ENCODE assay signal across 8 cellular contexts in genomic region chr6:12150812-12151432, GRCh38.
DNase-seq lines count a peak whose midpoint lies in the region; ATAC-seq and TF ChIP-seq lines count a peak whose summit lies in the region.

No MANE protein-coding gene starts in this region.

- no peak overlapping the region for H3K4me3 Mint-ChIP-seq in HFFc6

- H3K27me3 Mint-ChIP-seq in HFFc6 (ENCODE audit: insufficient read depth): no peaks in the 10 kb centered on the region

- DNase-seq in Ammon's horn (ENCODE audit: low spot score): peak; percentile 57
- DNase-seq in HFFc6: no peak
- peak; percentile 27 to 38 for DNase-seq in activated CD4-positive, alpha-beta T cell treated with anti-CD3 and anti-CD28 coated beads, Interleukin-2, amount 50 U/mL, for 4 hours
- DNase-seq in glomerular visceral epithelial cell (ENCODE audit: extremely low spot score): peak; percentile 63
- peak; percentile 50 for DNase-seq in stimulated activated CD4-positive, alpha-beta T cell treated with anti-CD3 and anti-CD28 coated beads, Interleukin-4, amount 100 ng/mL, for 1 hour
- no peak for DNase-seq in DMS153 treated with DMSO at 0.1 percent for 48 hours (lab: John Stamatoyannopoulos, UW; ENCODE audit: unreplicated experiment)
- DNase-seq in NCI-H2196 treated with DMSO at 0.1 percent for 48 hours (lab: John Stamatoyannopoulos, UW; ENCODE audit: unreplicated experiment): no peak

- H3K4me1 Mint-ChIP-seq in HFFc6 (ENCODE audit: low read depth): peaks cover 36% of the 10 kb centered on the region

- no peaks in the 10 kb centered on the region; the same call in 1 of the 2 replicates for H3K36me3 Mint-ChIP-seq in HFFc6 (ENCODE audit: low read depth)

- no peak overlapping the region for H3K27ac Mint-ChIP-seq in HFFc6

- H3K9me3 Mint-ChIP-seq in HFFc6: no peaks in the 10 kb centered on the region

- ATAC-seq in HG03439 (IDR thresholded peaks at IDR 0.05; ENCODE audit: unreplicated experiment): no peak

- peak; percentile 75 for TF ChIP-seq CTCF in HFFc6 (IDR thresholded peaks at IDR 0.05)

Comparison
In these comparisons a context has a peak if more than half of its experiments do, and no peak if none do; other contexts are left out.
1. DNase-seq: peak in Ammon's horn (single experiment), activated CD4-positive, alpha-beta T cell treated with anti-CD3 and anti-CD28 coated beads, Interleukin-2, amount 50 U/mL, for 4 hours (2 of 2), glomerular visceral epithelial cell (single experiment) and stimulated activated CD4-positive, alpha-beta T cell treated with anti-CD3 and anti-CD28 coated beads, Interleukin-4, amount 100 ng/mL, for 1 hour (single experiment); none in HFFc6 (single experiment), DMS153 treated with DMSO at 0.1 percent for 48 hours (single experiment) and NCI-H2196 treated with DMSO at 0.1 percent for 48 hours (single experiment).